ENCODE assay signal across 10 cellular contexts in genomic region chrX:96919672-96920071, GRCh38. TPM values are rescaled to one million over a fixed set of nuclear protein-coding genes. Genes with fewer than 3 reads are reported as not detected.
"Had no signal": no experiment of that assay in that cellular context is flagged by ENCODE, and none has a peak within 500 bp of the region (broad histone marks: within the 10 kb centered on the region; RNA-seq: fewer than 3 reads in every experiment).

No MANE protein-coding gene starts in this region.

- H3K4me3 ChIP-seq: GM23248, K562 had no signal

- DNase-seq: GM23248, GOT3, H7, HCEC 1CT, HFFc6, IMR-90, KG1 had no signal

- FAIRE-seq: HTR-8/SVneo, K562 had no signal

- H3K27ac ChIP-seq: GM23248 had no signal

- H3K9ac ChIP-seq: GM23248 had no signal

- ATAC-seq: K562 had no signal

RNA-seq across cellular contexts. Expression of gene RPA4, which starts 36.0 kb away (rescaled TPM):
- total RNA-seq: H4, K562 had no signal
